Comparison of ENCODE assay signal across 8 cellular contexts in the genomic region with DNA sequence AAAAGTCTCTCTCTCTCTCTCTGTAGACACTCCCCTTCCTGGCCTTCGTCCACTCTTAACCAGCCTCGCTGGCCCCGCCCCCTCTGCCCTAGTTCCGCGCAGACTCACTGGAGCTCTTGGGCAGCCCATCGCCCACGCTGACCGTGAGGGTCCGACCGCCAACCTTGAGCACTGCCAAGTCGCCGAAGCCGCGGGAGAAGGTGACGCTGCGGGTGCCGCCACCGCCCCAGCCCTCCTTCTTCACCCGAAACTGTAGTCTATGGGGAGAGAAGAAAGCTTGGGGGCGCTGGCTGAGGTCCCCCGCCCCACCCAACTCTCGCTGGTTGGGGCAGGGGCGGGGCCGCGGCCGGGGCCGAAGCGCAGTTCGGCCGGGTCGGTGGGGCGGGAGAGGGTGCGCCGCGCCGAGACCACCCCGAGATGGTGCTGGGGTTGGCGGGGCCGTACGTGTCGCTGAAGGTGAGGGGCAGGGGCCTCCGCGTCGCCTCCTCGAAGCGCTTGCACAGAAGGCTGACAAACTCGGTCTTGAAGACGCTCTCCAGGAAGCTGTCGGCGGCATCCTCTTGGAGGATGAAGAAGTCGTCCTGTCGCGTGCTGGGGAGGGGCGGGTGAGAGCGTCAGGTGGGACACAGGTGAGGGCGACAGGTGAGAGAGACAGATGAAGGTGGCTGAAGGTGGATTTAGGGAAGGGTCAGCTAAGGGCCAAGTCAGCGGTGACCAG. TPM values are rescaled to one million over a fixed set of nuclear protein-coding genes. Genes with fewer than 3 reads are reported as not detected.
A peak's percentile ranks its signal among the peaks of the same experiment; 100 is the strongest.
DNase-seq lines count a peak whose midpoint lies in the region; ATAC-seq and TF ChIP-seq lines count a peak whose summit lies in the region.

No MANE protein-coding gene starts in this region.

- intact Hi-C loops in esophagus muscularis mucosa (cut with DNase I) (no loop called here), upper lobe of right lung (cut with DNase I) (no loop called here)

- DNase-seq in NCI-H1436 (lab: John Stamatoyannopoulos, UW), result peak; percentile 87
- no peak for DNase-seq in NCI-H1436 treated with DMSO at 0.1 percent for 48 hours (lab: John Stamatoyannopoulos, UW)
- peak; percentile 91 for DNase-seq in RWPE2 (ENCODE audit: low spot score)
- peak; percentile 94 for DNase-seq in esophagus muscularis mucosa (ENCODE audit: extremely low spot score)
- peak; percentile 83 for DNase-seq in midbrain (lab: John Stamatoyannopoulos, UW)
- peak; percentile 94 for DNase-seq in upper lobe of right lung

- H3K27ac ChIP-seq in RWPE2 (ENCODE audit: poor library complexity, severe bottlenecking) (peak overlapping the region; percentile 47), esophagus muscularis mucosa (replicated peaks in 1 of 4) (peak overlapping the region; percentile 86 to 93 (median 90)), upper lobe of right lung (peak overlapping the region; percentile 80)

- H3K36me3 ChIP-seq in RWPE2 (ENCODE audit: low read depth), result no peaks in the 10 kb centered on the region
- peaks cover 0 to 19% (median 0%) of the 10 kb centered on the region in 4 donors for H3K36me3 ChIP-seq in esophagus muscularis mucosa
- peaks cover 38% of the 10 kb centered on the region for H3K36me3 ChIP-seq in upper lobe of right lung

- TF ChIP-seq POLR2A in esophagus muscularis mucosa (IDR thresholded peaks at IDR 0.05; ENCODE audit: low read depth), result peak; percentile 10

- H3K4me3 ChIP-seq in RWPE2 (ENCODE audit: severe bottlenecking), result peak overlapping the region; percentile 64
- H3K4me3 ChIP-seq in esophagus muscularis mucosa, result peak overlapping the region; percentile 63 to 90 (median 81)
- peak overlapping the region; percentile 69 for H3K4me3 ChIP-seq in upper lobe of right lung

- WGBS in esophagus muscularis mucosa, result 12% methylated on average over 26 of the region's 57 CpGs

- no peaks in the 10 kb centered on the region for H3K4me1 ChIP-seq in RWPE2 (ENCODE audit: insufficient read depth, poor library complexity, severe bottlenecking)
- peaks cover 4 to 20% (median 15%) of the 10 kb centered on the region in 4 donors for H3K4me1 ChIP-seq in esophagus muscularis mucosa
- no peaks in the 10 kb centered on the region for H3K4me1 ChIP-seq in upper lobe of right lung

- no peaks in the 10 kb centered on the region for H3K27me3 ChIP-seq in RWPE2 (ENCODE audit: insufficient read depth, poor library complexity, severe bottlenecking)
- H3K27me3 ChIP-seq in esophagus muscularis mucosa, result no peaks in the 10 kb centered on the region
- no peaks in the 10 kb centered on the region for H3K27me3 ChIP-seq in upper lobe of right lung

- ATAC-seq in RWPE2 (ENCODE audit: low read depth) (peak; percentile 72), upper lobe of right lung (peak; percentile 72), GM21576 (IDR thresholded peaks at IDR 0.05; ENCODE audit: unreplicated experiment) (no peak), HG02759 (IDR thresholded peaks at IDR 0.05; ENCODE audit: unreplicated experiment) (no peak)

- H3K9me3 ChIP-seq in RWPE2 (ENCODE audit: severe bottlenecking) (no peaks in the 10 kb centered on the region), esophagus muscularis mucosa (no peaks in the 10 kb centered on the region), upper lobe of right lung (no peaks in the 10 kb centered on the region)

- no peak for TF ChIP-seq EP300 in esophagus muscularis mucosa (IDR thresholded peaks at IDR 0.05)

- TF ChIP-seq CTCF in RWPE2 (IDR thresholded peaks at IDR 0.05; ENCODE audit: poor library complexity, severe bottlenecking), result no peak
- TF ChIP-seq CTCF in esophagus muscularis mucosa (IDR thresholded peaks at IDR 0.05), result no peak
- TF ChIP-seq CTCF in upper lobe of right lung (IDR thresholded peaks at IDR 0.05), result no peak

RNA-seq across cellular contexts. Expression of a gene that starts 12.5 kb away (rescaled TPM):
- total RNA-seq in esophagus muscularis mucosa (10 to 100 TPM; 11.3 to 24.5 (median 17.1) TPM), upper lobe of right lung (23.4 TPM)

RNA-seq across cellular contexts. Expression of a gene that starts 24.1 kb away (rescaled TPM):
- total RNA-seq in esophagus muscularis mucosa (1 to 10 TPM in 1 of 4 donors, under 1 TPM in 3; 0.26 to 1.3 (median 0.55) TPM), upper lobe of right lung (31.3 TPM)

RNA-seq across cellular contexts. Expression of a gene that starts 50.7 kb away (rescaled TPM):
- total RNA-seq in esophagus muscularis mucosa, result 10 to 100 TPM in 2 of 4 donors, 1 to 10 TPM in 2; 7.2 to 21.2 (median 13.3) TPM
- total RNA-seq in upper lobe of right lung, result 106 TPM

Comparison
In these comparisons a context has a peak if more than half of its experiments do, and no peak if none do; other contexts are left out.
1. ATAC-seq: peak in RWPE2 (single experiment) and upper lobe of right lung (single experiment); none in GM21576 (single experiment) and HG02759 (single experiment).
2. RNA of a gene that starts 24.1 kb away (total RNA-seq): 31.3 TPM in upper lobe of right lung (single experiment); 0.26 to 1.3 TPM in esophagus muscularis mucosa; every median in the first group is over 10 times any median in the second.
3. Peak in every context shown above with its lines, with median percentiles within 50 percentile points of each other: H3K27ac ChIP-seq and H3K4me3 ChIP-seq.